In genomic region chr12:122282066-122282465, GRCh38 we compare ENCODE assay signal across 13 cellular contexts. TPM values are rescaled to one million over a fixed set of nuclear protein-coding genes. Genes with fewer than 3 reads are reported as not detected.
DNase-seq lines count a peak whose midpoint lies in the region; ATAC-seq and TF ChIP-seq lines count a peak whose summit lies in the region.
"Had no signal": no experiment of that assay in that cellular context is flagged by ENCODE, and none has a peak within 500 bp of the region (broad histone marks: within the 10 kb centered on the region; RNA-seq: fewer than 3 reads in every experiment).

No MANE protein-coding gene starts in this region.

- H3K4me3 ChIP-seq in right lobe of liver (no peak overlapping the region), suprapubic skin (no peak overlapping the region)

- TF ChIP-seq CTCF in right lobe of liver (IDR thresholded peaks at IDR 0.05) (no peak), suprapubic skin (IDR thresholded peaks at IDR 0.05) (no peak)

- in situ Hi-C loops in Caki2 (cut with HindIII; ENCODE audit: low pct_unique_long_range_greater_than_20kb, low sequenced_read_pairs), result no loop called here

- peaks cover 0 to 74% (median 21%) of the 10 kb centered on the region in 4 donors for H3K36me3 ChIP-seq in right lobe of liver
- H3K36me3 ChIP-seq in suprapubic skin, result peaks cover 64% of the 10 kb centered on the region

- peak; percentile 49 for DNase-seq in Caki2 (ENCODE audit: low read depth)
- peak; percentile 28 for DNase-seq in NCI-H146 treated with DMSO at 0.1 percent for 48 hours (lab: John Stamatoyannopoulos, UW; ENCODE audit: unreplicated experiment)
- DNase-seq in dermis blood vessel endothelial cell, result peak; percentile 59
- DNase-seq in non-pigmented ciliary epithelial cell (ENCODE audit: low read depth), result peak; percentile 44
- no peak for DNase-seq in activated CD4-positive, alpha-beta T cell treated with anti-CD3 and anti-CD28 coated beads, Interleukin-2, amount 50 U/mL, for 1 hour
- no peak for DNase-seq in right lobe of liver
- no peak for DNase-seq in suprapubic skin (ENCODE audit: low spot score in 2 of 2)
- no peak for DNase-seq in activated gamma-delta T cell (lab: John Stamatoyannopoulos, UW)
- DNase-seq: activated B cell treated with CpG ODN at 0.5 μM for 24 hours; DMS53; effector CD8-positive, alpha-beta T cell; NCI-H345; nucleus accumbens had no signal

- H3K4me1 ChIP-seq in right lobe of liver (no peaks in the 10 kb centered on the region), suprapubic skin (no peaks in the 10 kb centered on the region)

- no peak for TF ChIP-seq EP300 in suprapubic skin (IDR thresholded peaks at IDR 0.05)

- TF ChIP-seq POLR2A in right lobe of liver (IDR thresholded peaks at IDR 0.05) (no peak), suprapubic skin (IDR thresholded peaks at IDR 0.05) (no peak)

- ATAC-seq in right lobe of liver, result no peak

- intact Hi-C loops in right lobe of liver (cut with DNase I), result no loop called here

- 76% methylated on average over 4 of the region's 4 CpGs for WGBS in right lobe of liver (ENCODE audit: insufficient coverage, low coverage, low lambda C conversion rate, missing lambda C conversion rate)
- WGBS in suprapubic skin, result 51% methylated on average over 4 of the region's 4 CpGs

- H3K27me3 ChIP-seq in right lobe of liver, result no peaks in the 10 kb centered on the region
- H3K27me3 ChIP-seq in suprapubic skin, result no peaks in the 10 kb centered on the region

- H3K27ac ChIP-seq in right lobe of liver, result no peak overlapping the region
- H3K27ac ChIP-seq in suprapubic skin, result no peak overlapping the region

- H3K9me3 ChIP-seq in right lobe of liver (no peaks in the 10 kb centered on the region), suprapubic skin (no peaks in the 10 kb centered on the region)

RNA-seq across cellular contexts. Expression of gene VPS33A, which starts 15.8 kb away (rescaled TPM):
- 15.5 and 23.4 TPM in 2 replicates for total RNA-seq in Caki2 (2014; rRNA removed; shearing (Covaris generic); ENCODE audit: low replicate concordance)
- 22.1 and 29.0 TPM in 2 replicates for total RNA-seq in dermis blood vessel endothelial cell
- total RNA-seq in right lobe of liver, result 10 to 100 TPM in 4 of 6 experiments, 1 to 10 TPM in 2; 8.5 to 14.7 (median 11.6) TPM
- total RNA-seq in suprapubic skin, result 10 to 100 TPM; 13.6 to 19.4 (median 15.1) TPM

RNA-seq across cellular contexts. Expression of gene DIABLO, which starts 56.2 kb away (rescaled TPM):
- total RNA-seq in Caki2 (2014; rRNA removed; shearing (Covaris generic); ENCODE audit: low replicate concordance), result 93.5 and 116 TPM in 2 replicates
- total RNA-seq in dermis blood vessel endothelial cell (83.0 and 88.0 TPM in 2 replicates), right lobe of liver (10 to 100 TPM; 21.0 to 41.0 (median 24.1) TPM), suprapubic skin (10 to 100 TPM; 33.3 to 58.3 (median 53.3) TPM)

Comparison
In these comparisons a context has a peak if more than half of its experiments do, and no peak if none do; other contexts are left out.
1. DNase-seq: peak in Caki2 (single experiment), NCI-H146 treated with DMSO at 0.1 percent for 48 hours (single experiment), dermis blood vessel endothelial cell (single experiment) and non-pigmented ciliary epithelial cell (single experiment); none in activated CD4-positive, alpha-beta T cell treated with anti-CD3 and anti-CD28 coated beads, Interleukin-2, amount 50 U/mL, for 1 hour (single experiment), right lobe of liver (0 of 3), suprapubic skin (0 of 2) and activated gamma-delta T cell (single experiment).